Comparison of ENCODE assay signal across 8 cellular contexts in genomic region chr11:66950113-66950535, GRCh38. TPM values are rescaled to one million over a fixed set of nuclear protein-coding genes. Genes with fewer than 3 reads are reported as not detected.
A peak's percentile ranks its signal among the peaks of the same experiment; 100 is the strongest.
DNase-seq lines count a peak whose midpoint lies in the region; ATAC-seq and TF ChIP-seq lines count a peak whose summit lies in the region.

No MANE protein-coding gene starts in this region.

- DNase-seq in AG08396 (ENCODE audit: low spot score), result peak; percentile 79
- peak; percentile 92 for DNase-seq in HFFc6
- peak; percentile 25 for DNase-seq in activated naive CD8-positive, alpha-beta T cell treated with anti-CD3 and anti-CD28 coated beads, Interleukin-2, amount 50 U/mL, for 24 hours
- DNase-seq in left lobe of liver (ENCODE audit: low spot score), result peak; percentile 56
- no peak for DNase-seq in upper lobe of right lung
- no peak for DNase-seq in NCI-H526 (lab: John Stamatoyannopoulos, UW)
- no peak for DNase-seq in spleen

- H3K4me1 ChIP-seq in upper lobe of right lung, result no peaks in the 10 kb centered on the region
- no peaks in the 10 kb centered on the region for H3K4me1 ChIP-seq in spleen

- no peak for TF ChIP-seq CTCF in HFFc6 (IDR thresholded peaks at IDR 0.05)
- no peak for TF ChIP-seq CTCF in upper lobe of right lung (IDR thresholded peaks at IDR 0.05)
- TF ChIP-seq CTCF in spleen (IDR thresholded peaks at IDR 0.05 in 8 of 11, conservative IDR thresholded peaks at IDR 0.05 in 3 of 11), result no peak

- peak overlapping the region; percentile 94 for H3K27ac Mint-ChIP-seq in HFFc6
- peak overlapping the region; percentile 8 for H3K27ac Mint-ChIP-seq in activated naive CD8-positive, alpha-beta T cell treated with anti-CD3 and anti-CD28 coated beads, Interleukin-2, amount 50 U/mL, for 24 hours

- H3K9me3 ChIP-seq in upper lobe of right lung (no peaks in the 10 kb centered on the region), spleen (no peaks in the 10 kb centered on the region)

- 55 to 78% (median 68%) methylated on average over 8 of the region's 8 CpGs for WGBS in spleen, 5 donors

- H3K4me3 ChIP-seq in upper lobe of right lung (no peak overlapping the region), spleen (no peak overlapping the region)

- peak; percentile 59 for ATAC-seq in activated naive CD8-positive, alpha-beta T cell treated with anti-CD3 and anti-CD28 coated beads, Interleukin-2, amount 50 U/mL, for 24 hours
- ATAC-seq in left lobe of liver (peak; percentile 61), upper lobe of right lung (peak; percentile 47), GM21515 (IDR thresholded peaks at IDR 0.05; ENCODE audit: unreplicated experiment) (no peak)

- H3K27me3 ChIP-seq in upper lobe of right lung, result no peaks in the 10 kb centered on the region
- H3K27me3 ChIP-seq in spleen (replicated peaks in 1 of 7), result no peaks in the 10 kb centered on the region

- no peaks in the 10 kb centered on the region; the same call in 1 of the 2 replicates for H3K27me3 Mint-ChIP-seq in HFFc6 (ENCODE audit: insufficient read depth)
- no peaks in the 10 kb centered on the region for H3K27me3 Mint-ChIP-seq in activated naive CD8-positive, alpha-beta T cell treated with anti-CD3 and anti-CD28 coated beads, Interleukin-2, amount 50 U/mL, for 24 hours

- H3K9me3 Mint-ChIP-seq in HFFc6, result no peaks in the 10 kb centered on the region
- no peaks in the 10 kb centered on the region for H3K9me3 Mint-ChIP-seq in activated naive CD8-positive, alpha-beta T cell treated with anti-CD3 and anti-CD28 coated beads, Interleukin-2, amount 50 U/mL, for 24 hours

- H3K27ac ChIP-seq in upper lobe of right lung (no peak overlapping the region), spleen (no peak overlapping the region)

- H3K4me3 Mint-ChIP-seq in HFFc6, result 0 out of 2 replicates have a peak overlapping the region, but pooled peaks have one; percentile 15
- H3K4me3 Mint-ChIP-seq in activated naive CD8-positive, alpha-beta T cell treated with anti-CD3 and anti-CD28 coated beads, Interleukin-2, amount 50 U/mL, for 24 hours, result no peak overlapping the region

- no peak for TF ChIP-seq POLR2A in spleen (IDR thresholded peaks at IDR 0.05)

- H3K36me3 Mint-ChIP-seq in HFFc6 (ENCODE audit: low read depth), result peaks cover 6% of the 10 kb centered on the region; the same call in 1 of the 2 replicates
- H3K36me3 Mint-ChIP-seq in activated naive CD8-positive, alpha-beta T cell treated with anti-CD3 and anti-CD28 coated beads, Interleukin-2, amount 50 U/mL, for 24 hours (ENCODE audit: low read depth), result no peaks in the 10 kb centered on the region

- intact Hi-C loops in upper lobe of right lung (cut with DNase I) (no loop called here), spleen (cut with DNase I; ENCODE audit: low total_unique reads) (no loop called here)

- H3K4me1 Mint-ChIP-seq in HFFc6 (ENCODE audit: low read depth), result peaks cover 21% of the 10 kb centered on the region
- peaks cover 4% of the 10 kb centered on the region for H3K4me1 Mint-ChIP-seq in activated naive CD8-positive, alpha-beta T cell treated with anti-CD3 and anti-CD28 coated beads, Interleukin-2, amount 50 U/mL, for 24 hours

- H3K36me3 ChIP-seq in upper lobe of right lung, result no peaks in the 10 kb centered on the region
- H3K36me3 ChIP-seq in spleen, result no peaks in the 10 kb centered on the region

RNA-seq across cellular contexts. Expression of gene PC, which starts 8.1 kb away (rescaled TPM):
- 10 to 100 TPM; 13.2 to 21.8 (median 19.3) TPM for total RNA-seq in HFFc6 (2021; fragmentation: NEBNext Ultra II Directional; extraction: Animal tissue kit (Norgen Biotek cat#: 25700))
- total RNA-seq in left lobe of liver (392 TPM), upper lobe of right lung (12.7 TPM), spleen (1 to 10 TPM; 3.4 to 8.8 (median 5.3) TPM)
- 1 to 10 TPM; 4.6 to 6.8 (median 4.9) TPM for polyA plus RNA-seq in spleen

RNA-seq across cellular contexts. Expression of gene C11orf86, which starts 25.0 kb away (rescaled TPM):
- total RNA-seq in HFFc6 (2021; fragmentation: NEBNext Ultra II Directional; extraction: Animal tissue kit (Norgen Biotek cat#: 25700)), result not detected
- total RNA-seq in left lobe of liver, result not detected
- total RNA-seq in upper lobe of right lung, result not detected
- total RNA-seq in spleen, result not detected
- polyA plus RNA-seq in spleen, result under 1 TPM in 1 of 3 donors, not detected in 2; 0.13 TPM

Comparison
In these comparisons a context has a peak if more than half of its experiments do, and no peak if none do; other contexts are left out.
1. DNase-seq: peak in AG08396 (single experiment), HFFc6 (single experiment), activated naive CD8-positive, alpha-beta T cell treated with anti-CD3 and anti-CD28 coated beads, Interleukin-2, amount 50 U/mL, for 24 hours (single experiment) and left lobe of liver (single experiment); none in upper lobe of right lung (single experiment), NCI-H526 (0 of 2) and spleen (single experiment).
2. RNA of gene PC, which starts 8.1 kb away (total RNA-seq): 392 TPM in left lobe of liver (single experiment); 13.2 to 21.8 TPM in HFFc6, 12.7 TPM in upper lobe of right lung (single experiment) and 3.4 to 8.8 TPM in spleen; every median in the first group is over 10 times any median in the second.